Comparison of ENCODE assay signal across 12 cellular contexts in genomic region chr2:159229476-159230144, GRCh38. TPM values are rescaled to one million over a fixed set of nuclear protein-coding genes. Genes with fewer than 3 reads are reported as not detected.
DNase-seq lines count a peak whose midpoint lies in the region; ATAC-seq and TF ChIP-seq lines count a peak whose summit lies in the region.
"Had no signal": no experiment of that assay in that cellular context is flagged by ENCODE, and none has a peak within 500 bp of the region (broad histone marks: within the 10 kb centered on the region; RNA-seq: fewer than 3 reads in every experiment).

No MANE protein-coding gene starts in this region.

- TF ChIP-seq EP300 in upper lobe of left lung (IDR thresholded peaks at IDR 0.05), result peak in 1 of 4 donors; percentile 7

- H3K9me3 ChIP-seq in cardiac muscle cell (ENCODE audit: low read depth) (no peaks in the 10 kb centered on the region), lung (ENCODE audit: control insufficient read depth in 2 of 2, insufficient read depth in 1 of 2, low read length in 1 of 2) (peaks cover 0 to 3% of the 10 kb centered on the region in 2 donors), upper lobe of left lung (no peaks in the 10 kb centered on the region)
- H3K9me3 ChIP-seq: A549 had no signal

- POLR2A ChIA-PET in RWPE1 (lab: Yijun Ruan, JAX; ENCODE audit: low non-redundant PET), result no interaction called here
- POLR2A ChIA-PET in activated CD4-positive, alpha-beta T cell treated with anti-CD3 and anti-CD28 coated beads, Interleukin-2, amount 10 ng/mL, durations not matched to agents 7 days and 5 days (lab: Charles Lee), result no interaction called here

- H3K9me3 Mint-ChIP-seq in activated CD4-positive, alpha-beta T cell treated with anti-CD3 and anti-CD28 coated beads, Interleukin-2, amount 10 ng/mL, durations not matched to agents 7 days and 5 days, result no peaks in the 10 kb centered on the region

- CTCF ChIA-PET in RWPE1 (lab: Yijun Ruan, JAX), result no interaction called here
- CTCF ChIA-PET in activated CD4-positive, alpha-beta T cell treated with anti-CD3 and anti-CD28 coated beads, Interleukin-2, amount 10 ng/mL, durations not matched to agents 7 days and 5 days (lab: Charles Lee), result no interaction called here

- H3K4me3 Mint-ChIP-seq in activated CD4-positive, alpha-beta T cell treated with anti-CD3 and anti-CD28 coated beads, Interleukin-2, amount 10 ng/mL, durations not matched to agents 7 days and 5 days, result no peak overlapping the region

- WGBS in lung, 2 donors, result 71 to 86% methylated on average over 15 of the region's 15 CpGs
- 65 to 82% methylated on average over 15 of the region's 15 CpGs for WGBS in upper lobe of left lung, 2 donors

- no peak overlapping the region for H3K27ac Mint-ChIP-seq in activated CD4-positive, alpha-beta T cell treated with anti-CD3 and anti-CD28 coated beads, Interleukin-2, amount 10 ng/mL, durations not matched to agents 7 days and 5 days

- no peaks in the 10 kb centered on the region for H3K27me3 ChIP-seq in cardiac muscle cell
- H3K27me3 ChIP-seq in lung (ENCODE audit: control insufficient read depth, insufficient read depth), result no peaks in the 10 kb centered on the region
- no peaks in the 10 kb centered on the region for H3K27me3 ChIP-seq in upper lobe of left lung

- peaks cover 23% of the 10 kb centered on the region for H3K4me1 Mint-ChIP-seq in activated CD4-positive, alpha-beta T cell treated with anti-CD3 and anti-CD28 coated beads, Interleukin-2, amount 10 ng/mL, durations not matched to agents 7 days and 5 days

- no peak for ATAC-seq in left cardiac atrium
- peak; percentile 68 for ATAC-seq in lung (ENCODE audit: insufficient read depth, low FRiP score)
- ATAC-seq in upper lobe of left lung (ENCODE audit: low FRiP score in 2 of 2), result peak; percentile 44 to 74
- ATAC-seq: A549 had no signal

- H3K4me1 ChIP-seq in cardiac muscle cell (ENCODE audit: low read depth), result peaks cover 17% of the 10 kb centered on the region
- H3K4me1 ChIP-seq in lung (ENCODE audit: control insufficient read depth in 2 of 2, insufficient read depth in 2 of 2, low read length in 2 of 2), result peaks cover 0 to 17% of the 10 kb centered on the region in 2 donors
- peaks cover 24 to 50% (median 39%) of the 10 kb centered on the region in 4 donors for H3K4me1 ChIP-seq in upper lobe of left lung

- TF ChIP-seq CTCF in cardiac muscle cell (IDR thresholded peaks at IDR 0.05; ENCODE audit: low read depth, low read length), result no peak
- no peak for TF ChIP-seq CTCF in RWPE1 (conservative IDR thresholded peaks at IDR 0.05; ENCODE audit: low read depth)
- TF ChIP-seq CTCF in lung (IDR thresholded peaks at IDR 0.05; ENCODE audit: control extremely low read depth, extremely low read depth), result no peak
- no peak for TF ChIP-seq CTCF in upper lobe of left lung (IDR thresholded peaks at IDR 0.05)

- H3K4me3 ChIP-seq in cardiac muscle cell (no peak overlapping the region), lung (no peak overlapping the region), upper lobe of left lung (no peak overlapping the region)
- H3K4me3 ChIP-seq: A549 had no signal

- H3K27ac ChIP-seq in cardiac muscle cell (peak overlapping the region; percentile 85), RWPE1 (0 out of 2 replicates have a peak overlapping the region, but pooled peaks have one; percentile 6), lung (ENCODE audit: low read depth in 1 of 2, low read length in 1 of 2) (peak overlapping the region; percentile 57 to 77), upper lobe of left lung (peak overlapping the region; percentile 17 to 73 (median 42))
- H3K27ac ChIP-seq: A549 had no signal

- H3K36me3 Mint-ChIP-seq in activated CD4-positive, alpha-beta T cell treated with anti-CD3 and anti-CD28 coated beads, Interleukin-2, amount 10 ng/mL, durations not matched to agents 7 days and 5 days (ENCODE audit: low read depth), result no peaks in the 10 kb centered on the region

- peaks cover 31% of the 10 kb centered on the region for H3K36me3 ChIP-seq in cardiac muscle cell
- peaks cover 8 to 37% of the 10 kb centered on the region in 2 donors for H3K36me3 ChIP-seq in lung (ENCODE audit: control insufficient read depth in 2 of 2, insufficient read depth in 2 of 2, low read length in 2 of 2)
- peaks cover 0 to 66% (median 15%) of the 10 kb centered on the region in 4 donors for H3K36me3 ChIP-seq in upper lobe of left lung

- intact Hi-C loops in left cardiac atrium (cut with DNase I), result no loop called here

- TF ChIP-seq POLR2A in upper lobe of left lung (IDR thresholded peaks at IDR 0.05), result no peak

- no peak for DNase-seq in cardiac muscle cell (ENCODE audit: low read depth in 1 of 2, low spot score in 1 of 2)
- no peak for DNase-seq in left cardiac atrium
- DNase-seq in RWPE1 (ENCODE audit: low spot score), result no peak
- peak; percentile 73 for DNase-seq in lung (ENCODE audit: low spot score)
- DNase-seq in upper lobe of left lung, result peak in 1 of 2 donors; percentile 83
- DNase-seq in stimulated activated CD4-positive, alpha-beta T cell treated with anti-CD3 and anti-CD28 coated beads, Interleukin-2, amount 100 ng/mL, for 24 hours, result no peak
- no peak for DNase-seq in anterior cingulate cortex (lab: John Stamatoyannopoulos, UW)
- no peak for DNase-seq in activated CD4-positive, alpha-beta T cell treated with anti-CD3 and anti-CD28 coated beads, Interleukin-2, amount 10 ng/mL, durations not matched to agents 7 days and 5 days
- DNase-seq: NCI-H146, NCI-H2107, NCI-H446 had no signal

- H3K27me3 Mint-ChIP-seq in activated CD4-positive, alpha-beta T cell treated with anti-CD3 and anti-CD28 coated beads, Interleukin-2, amount 10 ng/mL, durations not matched to agents 7 days and 5 days, result no peaks in the 10 kb centered on the region

RNA-seq across cellular contexts. Expression of gene WDSUB1, which starts 56.9 kb away (rescaled TPM):
- 10.3 and 13.4 TPM in 2 replicates for total RNA-seq in cardiac muscle cell
- polyA plus RNA-seq in cardiac muscle cell, result 13.6 and 19.4 TPM in 2 replicates
- total RNA-seq in left cardiac atrium, result 1 to 10 TPM; 5.8 to 9.3 TPM
- total RNA-seq in lung, result 10 to 100 TPM in 1 of 2 donors, 1 to 10 TPM in 1; 9.9 to 18.3 TPM
- polyA plus RNA-seq in lung, result 1 to 10 TPM; 7.7 to 9.7 TPM
- 10 to 100 TPM in 4 of 6 donors, 1 to 10 TPM in 2; 6.8 to 22.0 (median 13.9) TPM for total RNA-seq in upper lobe of left lung
- total RNA-seq in activated CD4-positive, alpha-beta T cell treated with anti-CD3 and anti-CD28 coated beads, Interleukin-2, amount 10 ng/mL, durations not matched to agents 7 days and 5 days, result 1 to 10 TPM; 5.8 to 6.1 TPM

Comparison
In these comparisons a context has a peak if more than half of its experiments do, and no peak if none do; other contexts are left out.
1. H3K27ac ChIP-seq: peak in every context shown above with its lines; median percentile 85 in cardiac muscle cell; 67 in lung; 42 in upper lobe of left lung; 6 in RWPE1.
2. ATAC-seq: peak in lung (single experiment) and upper lobe of left lung (2 of 2); none in left cardiac atrium (0 of 2).